Comparison of ENCODE assay signal across 3 cellular contexts in genomic region chr1:231383159-231383855, GRCh38.
A peak's percentile ranks its signal among the peaks of the same experiment; 100 is the strongest.
TF ChIP-seq lines count a peak whose summit lies in the region.

No MANE protein-coding gene starts in this region.

TF ChIP-seq in SK-N-SH treated with all-trans-retinoic acid at 6 μM for 48 hours, 23 proteins besides CTCF, POLR2A, EP300 and RAD21 (continued from another document):
- TF ChIP-seq POU6F1 (CRISPR knock-in tag; IDR thresholded peaks at IDR 0.05; ENCODE audit: borderline replicate concordance, low read depth) (no peak), ZNF565 (CRISPR knock-in tag; conservative IDR thresholded peaks at IDR 0.05; ENCODE audit: low read depth) (no peak), TSHZ2 (CRISPR knock-in tag; IDR thresholded peaks at IDR 0.05) (no peak), ESRRG (CRISPR knock-in tag; IDR thresholded peaks at IDR 0.05) (no peak), BACH2 (CRISPR knock-in tag; IDR thresholded peaks at IDR 0.05; ENCODE audit: borderline replicate concordance) (no peak), TOX (CRISPR knock-in tag; IDR thresholded peaks at IDR 0.05; ENCODE audit: borderline replicate concordance) (no peak), GLIS3 (CRISPR knock-in tag; IDR thresholded peaks at IDR 0.05) (no peak)

TF ChIP-seq in SK-N-SH, 30 proteins besides CTCF, POLR2A, EP300 and RAD21 (continued from another document):
- no peak for TF ChIP-seq PBX3 (IDR thresholded peaks at IDR 0.05)
- TF ChIP-seq, protein P1, sequence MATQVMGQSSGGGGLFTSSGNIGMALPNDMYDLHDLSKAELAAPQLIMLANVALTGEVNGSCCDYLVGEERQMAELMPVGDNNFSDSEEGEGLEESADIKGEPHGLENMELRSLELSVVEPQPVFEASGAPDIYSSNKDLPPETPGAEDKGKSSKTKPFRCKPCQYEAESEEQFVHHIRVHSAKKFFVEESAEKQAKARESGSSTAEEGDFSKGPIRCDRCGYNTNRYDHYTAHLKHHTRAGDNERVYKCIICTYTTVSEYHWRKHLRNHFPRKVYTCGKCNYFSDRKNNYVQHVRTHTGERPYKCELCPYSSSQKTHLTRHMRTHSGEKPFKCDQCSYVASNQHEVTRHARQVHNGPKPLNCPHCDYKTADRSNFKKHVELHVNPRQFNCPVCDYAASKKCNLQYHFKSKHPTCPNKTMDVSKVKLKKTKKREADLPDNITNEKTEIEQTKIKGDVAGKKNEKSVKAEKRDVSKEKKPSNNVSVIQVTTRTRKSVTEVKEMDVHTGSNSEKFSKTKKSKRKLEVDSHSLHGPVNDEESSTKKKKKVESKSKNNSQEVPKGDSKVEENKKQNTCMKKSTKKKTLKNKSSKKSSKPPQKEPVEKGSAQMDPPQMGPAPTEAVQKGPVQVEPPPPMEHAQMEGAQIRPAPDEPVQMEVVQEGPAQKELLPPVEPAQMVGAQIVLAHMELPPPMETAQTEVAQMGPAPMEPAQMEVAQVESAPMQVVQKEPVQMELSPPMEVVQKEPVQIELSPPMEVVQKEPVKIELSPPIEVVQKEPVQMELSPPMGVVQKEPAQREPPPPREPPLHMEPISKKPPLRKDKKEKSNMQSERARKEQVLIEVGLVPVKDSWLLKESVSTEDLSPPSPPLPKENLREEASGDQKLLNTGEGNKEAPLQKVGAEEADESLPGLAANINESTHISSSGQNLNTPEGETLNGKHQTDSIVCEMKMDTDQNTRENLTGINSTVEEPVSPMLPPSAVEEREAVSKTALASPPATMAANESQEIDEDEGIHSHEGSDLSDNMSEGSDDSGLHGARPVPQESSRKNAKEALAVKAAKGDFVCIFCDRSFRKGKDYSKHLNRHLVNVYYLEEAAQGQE (IDR thresholded peaks at IDR 0.05; ENCODE audit: low read depth, low read length): no peak
- TF ChIP-seq NFIC (IDR thresholded peaks at IDR 0.05; ENCODE audit: borderline replicate concordance): no peak
- TF ChIP-seq TCF12 (IDR thresholded peaks at IDR 0.05): no peak
- TF ChIP-seq, protein P2, sequence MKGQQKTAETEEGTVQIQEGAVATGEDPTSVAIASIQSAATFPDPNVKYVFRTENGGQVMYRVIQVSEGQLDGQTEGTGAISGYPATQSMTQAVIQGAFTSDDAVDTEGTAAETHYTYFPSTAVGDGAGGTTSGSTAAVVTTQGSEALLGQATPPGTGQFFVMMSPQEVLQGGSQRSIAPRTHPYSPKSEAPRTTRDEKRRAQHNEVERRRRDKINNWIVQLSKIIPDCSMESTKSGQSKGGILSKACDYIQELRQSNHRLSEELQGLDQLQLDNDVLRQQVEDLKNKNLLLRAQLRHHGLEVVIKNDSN (IDR thresholded peaks at IDR 0.05; ENCODE audit: borderline replicate concordance, low read depth): no peak
- TF ChIP-seq TEAD4 (IDR thresholded peaks at IDR 0.05; ENCODE audit: borderline replicate concordance, insufficient read depth): no peak
- no peak for TF ChIP-seq EZH2phosphoT487 (IDR thresholded peaks at IDR 0.05; ENCODE audit: borderline replicate concordance, low read depth)
- no peak for TF ChIP-seq JUND (IDR thresholded peaks at IDR 0.05)
TF ChIP-seq in SK-N-SH: peak in this region for 0.

TF ChIP-seq in liver, 16 proteins besides CTCF, POLR2A, EP300 and RAD21 (continued from another document):
- TF ChIP-seq, protein P3, sequence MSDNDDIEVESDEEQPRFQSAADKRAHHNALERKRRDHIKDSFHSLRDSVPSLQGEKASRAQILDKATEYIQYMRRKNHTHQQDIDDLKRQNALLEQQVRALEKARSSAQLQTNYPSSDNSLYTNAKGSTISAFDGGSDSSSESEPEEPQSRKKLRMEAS (IDR thresholded peaks at IDR 0.05): peak; percentile 32
- TF ChIP-seq, protein P4, sequence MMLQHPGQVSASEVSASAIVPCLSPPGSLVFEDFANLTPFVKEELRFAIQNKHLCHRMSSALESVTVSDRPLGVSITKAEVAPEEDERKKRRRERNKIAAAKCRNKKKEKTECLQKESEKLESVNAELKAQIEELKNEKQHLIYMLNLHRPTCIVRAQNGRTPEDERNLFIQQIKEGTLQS (IDR thresholded peaks at IDR 0.05): peak; percentile 54
- TF ChIP-seq HNF4A (conservative IDR thresholded peaks at IDR 0.05) (peak; percentile 62 to 70), RXRA (IDR thresholded peaks at IDR 0.05) (peak; percentile 55 to 66), ZBTB33 (IDR thresholded peaks at IDR 0.05) (no peak), EGR1 (IDR thresholded peaks at IDR 0.05; ENCODE audit: low read depth in 2 of 2) (no peak), GABPA (IDR thresholded peaks at IDR 0.05 in 1 of 2, conservative IDR thresholded peaks at IDR 0.05 in 1 of 2) (no peak), NR2F2 (IDR thresholded peaks at IDR 0.05) (no peak), JUND (IDR thresholded peaks at IDR 0.05) (peak; percentile 44 to 83), YY1 (IDR thresholded peaks at IDR 0.05) (peak; percentile 91), HNF4G (IDR thresholded peaks at IDR 0.05) (no peak)
